Comparison of ENCODE assay signal across 23 cellular contexts in the genomic region with DNA sequence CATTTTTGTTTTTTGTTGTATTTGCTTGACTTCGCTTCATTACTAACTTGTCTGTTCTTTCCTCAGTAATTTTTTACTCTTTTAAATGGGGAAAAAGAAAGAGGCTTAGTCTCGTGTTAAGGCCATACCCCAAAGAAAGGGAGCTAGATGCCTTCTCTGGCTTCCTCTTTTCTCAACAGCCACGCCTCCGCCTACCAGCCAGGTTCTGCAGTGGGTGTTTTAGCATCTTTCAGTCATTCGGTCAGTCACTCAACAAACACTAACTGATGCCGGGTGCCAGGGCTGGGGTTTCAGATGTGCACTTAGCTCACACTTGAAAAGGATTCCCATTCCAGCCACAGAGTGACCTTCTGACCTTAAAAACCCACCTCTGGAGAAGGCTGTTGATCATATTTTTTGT.
"Had no signal": no experiment of that assay in that cellular context is flagged by ENCODE, and none has a peak within 500 bp of the region (broad histone marks: within the 10 kb centered on the region; RNA-seq: fewer than 3 reads in every experiment).

No MANE protein-coding gene starts in this region.

- H3K4me1 Mint-ChIP-seq: activated naive CD8-positive, alpha-beta T cell treated with anti-CD3 and anti-CD28 coated beads, Interleukin-2, amount 10 ng/mL, durations not matched to agents 7 days and 5 days; central memory CD8-positive, alpha-beta T cell had no signal

- ATAC-seq: activated CD4-positive, alpha-beta T cell treated with anti-CD3 and anti-CD28 coated beads for 36 hours; left cardiac atrium; natural killer cell treated with Interleukin-12 subunit alpha and Interleukin-12 subunit beta and Interleukin-15 and Interleukin-18, amount 100 ng/mL, for 72 hours; stimulated activated naive CD8-positive, alpha-beta T cell treated with anti-CD3 and anti-CD28 coated beads, Interleukin-15, Interleukin-2, amounts not matched to agents 100 U/mL and 50 U/mL, for 24 hours; WTC11 had no signal

- H3K4me1 ChIP-seq: breast epithelium, colonic mucosa, esophagus muscularis mucosa, prostate gland had no signal

- H3K27ac Mint-ChIP-seq: activated CD4-positive, alpha-beta T cell treated with anti-CD3 and anti-CD28 coated beads for 36 hours; activated naive CD4-positive, alpha-beta T cell treated with anti-CD3 and anti-CD28 coated beads for 36 hours; activated naive CD8-positive, alpha-beta T cell treated with anti-CD3 and anti-CD28 coated beads, Interleukin-2, amount 10 ng/mL, durations not matched to agents 7 days and 5 days; memory B cell; natural killer cell treated with Interleukin-12 subunit alpha and Interleukin-12 subunit beta and Interleukin-15 and Interleukin-18, amount 100 ng/mL, for 72 hours; WTC11 had no signal

- H3K36me3 Mint-ChIP-seq: activated naive CD8-positive, alpha-beta T cell treated with anti-CD3 and anti-CD28 coated beads, Interleukin-2, amount 10 ng/mL, durations not matched to agents 7 days and 5 days; memory B cell; natural killer cell treated with Interleukin-12 subunit alpha and Interleukin-12 subunit beta and Interleukin-15 and Interleukin-18, amount 100 ng/mL, for 72 hours; WTC11 had no signal

- H3K27me3 ChIP-seq: breast epithelium, colonic mucosa, esophagus muscularis mucosa, ovary, thyroid gland had no signal

- H3K4me3 Mint-ChIP-seq: activated CD4-positive, alpha-beta T cell treated with anti-CD3 and anti-CD28 coated beads for 36 hours; activated naive CD4-positive, alpha-beta T cell treated with anti-CD3 and anti-CD28 coated beads for 36 hours; activated naive CD8-positive, alpha-beta T cell treated with anti-CD3 and anti-CD28 coated beads, Interleukin-2, amount 10 ng/mL, durations not matched to agents 7 days and 5 days; central memory CD8-positive, alpha-beta T cell; memory B cell; natural killer cell treated with Interleukin-12 subunit alpha and Interleukin-12 subunit beta and Interleukin-15 and Interleukin-18, amount 100 ng/mL, for 72 hours; WTC11 had no signal

- H3K4me3 ChIP-seq: breast epithelium, colonic mucosa, esophagus muscularis mucosa, ovary, prostate gland, thyroid gland had no signal

- H3K9me3 Mint-ChIP-seq: activated naive CD4-positive, alpha-beta T cell treated with anti-CD3 and anti-CD28 coated beads for 36 hours; central memory CD8-positive, alpha-beta T cell; memory B cell; natural killer cell treated with Interleukin-12 subunit alpha and Interleukin-12 subunit beta and Interleukin-15 and Interleukin-18, amount 100 ng/mL, for 72 hours; WTC11 had no signal

- H3K27ac ChIP-seq: breast epithelium, colonic mucosa, esophagus muscularis mucosa, ovary, prostate gland, thyroid gland had no signal

- H3K9me3 ChIP-seq: breast epithelium, colonic mucosa, esophagus muscularis mucosa, ovary, prostate gland, thyroid gland had no signal

- DNase-seq: activated CD4-positive, alpha-beta T cell treated with anti-CD3 and anti-CD28 coated beads for 36 hours; activated CD4-positive, alpha-beta T cell treated with anti-CD3 and anti-CD28 coated beads, Interleukin-2, amount 50 U/mL, for 48 hours; activated naive CD4-positive, alpha-beta T cell treated with anti-CD3 and anti-CD28 coated beads for 36 hours; activated naive CD8-positive, alpha-beta T cell treated with anti-CD3 and anti-CD28 coated beads, Interleukin-2, amount 10 ng/mL, durations not matched to agents 7 days and 5 days; activated T-cell treated with anti-CD3 and anti-CD28 coated beads, Interleukin-2, amount 50 U/mL, for 48 hours; amniotic stem cell; colonic mucosa; head of caudate nucleus; hypothalamus; left cardiac atrium; ovary; stimulated activated CD4-positive, alpha-beta T cell treated with anti-CD3 and anti-CD28 coated beads, Interleukin-2, amount 100 ng/mL, for 48 hours; stimulated activated CD8-positive, alpha-beta memory T cell treated with anti-CD3 and anti-CD28 coated beads, Interleukin-4, amount 100 ng/mL, for 48 hours; stimulated activated naive CD8-positive, alpha-beta T cell treated with anti-CD3 and anti-CD28 coated beads, Interleukin-15, Interleukin-2, amounts not matched to agents 100 U/mL and 50 U/mL, for 24 hours; T-helper 9 cell; thyroid gland had no signal

- H3K27me3 Mint-ChIP-seq: activated CD4-positive, alpha-beta T cell treated with anti-CD3 and anti-CD28 coated beads for 36 hours; central memory CD8-positive, alpha-beta T cell; natural killer cell treated with Interleukin-12 subunit alpha and Interleukin-12 subunit beta and Interleukin-15 and Interleukin-18, amount 100 ng/mL, for 72 hours had no signal

- H3K36me3 ChIP-seq: breast epithelium, colonic mucosa, esophagus muscularis mucosa, ovary, prostate gland, thyroid gland had no signal
